8 cellular contexts compared by ENCODE assay signal in the genomic region with DNA sequence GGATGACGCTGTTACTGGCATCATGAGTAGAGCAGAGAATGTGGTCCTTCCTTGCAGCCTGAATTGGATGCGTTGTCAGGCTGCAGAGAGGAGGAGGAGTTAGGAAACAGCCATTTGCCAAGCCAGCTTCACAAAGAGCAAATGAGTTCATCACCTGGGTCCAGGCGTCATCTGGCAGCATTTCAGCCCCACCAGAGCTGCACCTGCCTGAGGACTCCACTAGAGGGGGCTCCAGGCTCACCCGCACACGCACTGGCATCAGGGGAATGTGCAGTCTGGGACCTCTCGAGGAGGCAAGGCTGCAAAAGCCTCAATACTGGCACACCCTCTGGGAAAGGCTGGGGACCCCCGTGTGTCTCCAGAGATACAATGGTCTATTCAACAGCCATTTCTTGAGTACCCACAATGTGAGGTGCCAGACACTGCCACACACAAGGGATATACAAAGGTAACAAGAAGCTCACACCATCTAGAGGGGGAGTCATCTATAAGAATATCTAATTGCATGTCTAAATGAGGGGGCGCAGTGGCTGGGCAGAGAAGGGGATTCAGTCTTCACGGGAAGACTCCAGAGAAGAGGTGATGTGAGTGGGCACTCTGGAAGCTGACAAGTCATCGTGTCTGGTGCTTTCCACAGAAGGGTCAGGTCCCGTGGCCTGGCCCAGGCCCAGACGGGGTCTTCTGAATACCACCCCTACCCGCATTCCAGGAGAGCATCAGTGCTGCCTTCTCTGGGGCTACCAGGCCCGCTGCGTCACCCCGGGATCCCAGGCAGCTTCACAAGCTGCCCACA. TPM values are rescaled to one million over a fixed set of nuclear protein-coding genes. Genes with fewer than 3 reads are reported as not detected.
A peak's percentile ranks its signal among the peaks of the same experiment; 100 is the strongest.
DNase-seq lines count a peak whose midpoint lies in the region; ATAC-seq, FAIRE-seq and TF ChIP-seq lines count a peak whose summit lies in the region.

No MANE protein-coding gene starts in this region.

- TF ChIP-seq POLR2A in HCT116 (IDR thresholded peaks at IDR 0.05; ENCODE audit: borderline replicate concordance, extremely low read depth, insufficient read depth, insufficient read length) (no peak), HepG2 (IDR thresholded peaks at IDR 0.05; ENCODE audit: insufficient read depth in 1 of 2, low read depth in 2 of 2, low read length in 2 of 2) (no peak)

- BruUV-seq in HCT116 (replicated peaks; lab: Mats Ljungman, UMichigan) (no TSS peak), HepG2 (replicated peaks; lab: Mats Ljungman, UMichigan) (no TSS peak)

- FAIRE-seq in HepG2 (lab: Jason Lieb, UNC) = peak; percentile 21

- no peaks in the 10 kb centered on the region for H3K9me3 ChIP-seq in HCT116 (ENCODE audit: control insufficient read depth in 1 of 2, insufficient read depth in 1 of 2, low read depth in 1 of 2, low read length in 2 of 2)
- no peaks in the 10 kb centered on the region for H3K9me3 ChIP-seq in HepG2 (ENCODE audit: low read length)

- POLR2A ChIA-PET in BJ (lab: Charles Lee) = no interaction called here
- POLR2A ChIA-PET in HCT116 (lab: Charles Lee) = interaction anchor here (2.2 kb wide), 1 partner anchor 72 kb away, joined by 7 read pairs; no protein-coding TSS in a partner anchor
- POLR2A ChIA-PET in HepG2 (lab: Yijun Ruan, JAX) = no interaction called here

- H3K36me3 ChIP-seq in BJ (ENCODE audit: control insufficient read depth, insufficient read depth, low read length) (peaks cover 2% of the 10 kb centered on the region; the same call in 1 of the 2 replicates), HCT116 (ENCODE audit: control insufficient read depth in 1 of 2, insufficient read depth in 2 of 2, low read length in 2 of 2) (no peaks in the 10 kb centered on the region), HepG2 (replicated peaks in 1 of 2; ENCODE audit: control insufficient read depth in 1 of 2, insufficient read depth in 2 of 2, low read length in 2 of 2) (no peaks in the 10 kb centered on the region)

- H3K9me2 ChIP-seq in HCT116 (ENCODE audit: insufficient read depth) = no peaks in the 10 kb centered on the region

- H3K4me1 ChIP-seq in HCT116 (ENCODE audit: control insufficient read depth in 1 of 2, insufficient read depth in 2 of 2, low read length in 2 of 2) = no peaks in the 10 kb centered on the region
- peaks cover 4% of the 10 kb centered on the region; the same call in 1 of the 2 replicates for H3K4me1 ChIP-seq in HepG2 (ENCODE audit: insufficient read depth, low read length)

- no peaks in the 10 kb centered on the region for H3K79me2 ChIP-seq in HCT116 (ENCODE audit: insufficient read depth, low read length)
- no peaks in the 10 kb centered on the region for H3K79me2 ChIP-seq in HepG2 (ENCODE audit: insufficient read depth, low read length)

- TF ChIP-seq EP300 in HepG2 (IDR thresholded peaks at IDR 0.05; ENCODE audit: low read depth in 2 of 2, low read length in 2 of 2) (no peak), HepG2 (CRISPR knock-in tag; IDR thresholded peaks at IDR 0.05; ENCODE audit: borderline replicate concordance) (no peak)

- H3K4me3 ChIP-seq in BJ (ENCODE audit: low read depth, low read length) (no peak overlapping the region), HCT116 (replicated peaks in 1 of 2; ENCODE audit: low read depth in 1 of 2, low read length in 2 of 2) (no peak overlapping the region), HepG2 (replicated peaks in 1 of 3; ENCODE audit: insufficient read depth in 1 of 3, low read depth in 2 of 3, low read length in 3 of 3) (no peak overlapping the region)

- no peaks in the 10 kb centered on the region for H3K27me3 ChIP-seq in BJ (ENCODE audit: control insufficient read depth, insufficient read depth, low read length)
- H3K27me3 ChIP-seq in HCT116 (ENCODE audit: insufficient read depth, low read length) = peaks cover 16% of the 10 kb centered on the region; the same call in 1 of the 2 replicates
- H3K27me3 ChIP-seq in HepG2 (ENCODE audit: control insufficient read depth in 1 of 2, insufficient read depth in 2 of 2, low read length in 2 of 2) = peaks cover 14 to 70% of the 10 kb centered on the region in 2 experiments

- intact Hi-C loops in HCT116 (cut with micrococcal nuclease) = loop anchor here (1.0 to 5.0 kb wide), 4 partner anchors 72 to 338 kb away; no protein-coding TSS in a partner anchor
- intact Hi-C loops in HepG2 (cut with micrococcal nuclease; ENCODE audit: unreplicated experiment) = loop anchor here (1.0 to 5.0 kb wide), 3 partner anchors 72 to 267 kb away; no protein-coding TSS in a partner anchor

- H2AFZ ChIP-seq in HCT116 (ENCODE audit: low read depth, low read length, poor library complexity, severe bottlenecking) (no peak overlapping the region), HepG2 (ENCODE audit: low read length) (no peak overlapping the region)

- WGBS in HepG2 (ENCODE audit: low lambda C conversion rate) = 16% methylated on average over 7 of the region's 16 CpGs

- in situ Hi-C loops in HepG2 (cut with HindIII; ENCODE audit: extremely low pct_ligation_motif_present, low pct_unique_long_range_greater_than_20kb) = no loop called here

- DNase-seq in BJ (ENCODE audit: low read depth) (peak; percentile 16), HCT116 (ENCODE audit: low read depth, low spot score) (peak; percentile 45), NCI-H446 (lab: John Stamatoyannopoulos, UW) (peak; percentile 76 to 91), dermis blood vessel endothelial cell (peak; percentile 85), HepG2 (ENCODE audit: low spot score) (peak; percentile 46), mesenteric fat pad (ENCODE audit: low spot score) (no peak)
- DNase-seq in activated CD4-positive, alpha-beta T cell treated with anti-CD3 and anti-CD28 coated beads for 48 hours = peak; percentile 73
- DNase-seq in stimulated activated CD4-positive, alpha-beta T cell treated with anti-CD3 and anti-CD28 coated beads, TNF-alpha, amount 100 ng/mL, for 1 hour (ENCODE audit: low read depth in 3 of 3, low spot score in 1 of 3) = peak in 2 of 3 donors; percentile 7 to 22

- H3K4me2 ChIP-seq in HCT116 (ENCODE audit: low read length) = no peak overlapping the region
- no peak overlapping the region for H3K4me2 ChIP-seq in HepG2 (ENCODE audit: low read depth, low read length)

- TF ChIP-seq CTCF in BJ (IDR thresholded peaks at IDR 0.05; ENCODE audit: insufficient read depth, low read depth, low read length) (peak; percentile 99), HCT116 (IDR thresholded peaks at IDR 0.05 in 2 of 3, conservative IDR thresholded peaks at IDR 0.05 in 1 of 3; ENCODE audit: borderline replicate concordance in 1 of 3, insufficient read depth in 1 of 3, low read depth in 2 of 3, low read length in 2 of 3) (peak; percentile 96 to 99 (median 99)), HepG2 (CRISPR knock-in tag; IDR thresholded peaks at IDR 0.05) (peak; percentile 95)

- RAD21 ChIA-PET in HCT116 (lab: Charles Lee; ENCODE audit: low non-redundant PET in 1 of 2, low total read pairs in 2 of 2, uncharacterized antibody in 2 of 2, unreplicated experiment in 2 of 2) = interaction anchor here (0.6 to 2.8 kb wide), 11 partner anchors 72 to 266 kb away, joined by 3 to 33 read pairs (median 6); no protein-coding TSS in a partner anchor

- no peaks in the 10 kb centered on the region for H4K20me1 ChIP-seq in HCT116 (ENCODE audit: insufficient read depth)
- no peaks in the 10 kb centered on the region; the same call in 1 of the 2 replicates for H4K20me1 ChIP-seq in HepG2 (ENCODE audit: insufficient read depth, low read length)

- no peak overlapping the region for H3K9ac ChIP-seq in HCT116 (ENCODE audit: low read length)
- no peak overlapping the region for H3K9ac ChIP-seq in HepG2 (ENCODE audit: insufficient read depth, low read depth, low read length)

- peak; percentile 98 for ATAC-seq in HCT116
- ATAC-seq in HepG2 = peak; percentile 86

- CTCF ChIA-PET in BJ (lab: Yijun Ruan, JAX) = interaction anchor here (0.6 to 9.6 kb wide), 34 partner anchors 9 to 624 kb away, joined by 3 to 139 read pairs (median 5); a partner anchor contains a TSS
- CTCF ChIA-PET in HCT116 (lab: Charles Lee) = interaction anchor here (0.6 to 9.1 kb wide), 22 partner anchors 8 to 336 kb away, joined by 3 to 205 read pairs (median 4); a partner anchor contains a TSS
- CTCF ChIA-PET in HepG2 (lab: Yijun Ruan, JAX; ENCODE audit: low intra/inter-chr PET ratio, low total read pairs) = interaction anchor here (1.3 to 2.9 kb wide), 4 partner anchors 69 to 267 kb away, joined by 3 to 41 read pairs (median 13); no protein-coding TSS in a partner anchor

- no peak overlapping the region for H3K27ac ChIP-seq in HCT116 (ENCODE audit: low read depth, low read length)
- H3K27ac ChIP-seq in HepG2 (ENCODE audit: extremely low read length, insufficient read depth, low read length) = no peak overlapping the region

- peak; percentile 98 for TF ChIP-seq RAD21 in HCT116 (IDR thresholded peaks at IDR 0.05; ENCODE audit: low read depth)
- TF ChIP-seq RAD21 in HepG2 (CRISPR knock-in tag; IDR thresholded peaks at IDR 0.05) = peak; percentile 91

TF ChIP-seq in HepG2, 621 proteins besides CTCF, POLR2A, EP300 and RAD21 (continues in another document):
- no peak for TF ChIP-seq HMGA1 (CRISPR knock-in tag; conservative IDR thresholded peaks at IDR 0.05)

RNA-seq across cellular contexts. Expression of a gene that starts 53.5 kb away (rescaled TPM):
- polyA plus RNA-seq in BJ (2011; rRNA removed) (not detected in 2 replicates), HepG2 (2011; rRNA removed) (not detected in 2 replicates)
- 0.10 TPM in 1 of 2 replicates, not detected in the other for polyA minus RNA-seq in BJ (2011; rRNA and poly(A)+ RNA removed)
- total RNA-seq in HCT116 (2021; ENCODE audit: unreplicated experiment) (0.15 TPM), dermis blood vessel endothelial cell (not detected in 2 replicates), HepG2 (2016; rRNA removed; fragmentation: Illumina TruSeq; extraction: Trizol) (not detected in 2 replicates), mesenteric fat pad (not detected)
- 0.21 and 0.33 TPM in 2 replicates for polyA plus RNA-seq in HCT116 (2012)
- not detected in 2 replicates for total RNA-seq in HepG2 (2016; cell fraction: cytosol; rRNA removed; fragmentation: Illumina TruSeq; extraction: Trizol; ENCODE audit: low read depth)
- total RNA-seq in HepG2 (2016; cell fraction: insoluble cytoplasmic fraction; rRNA removed; fragmentation: Illumina TruSeq; extraction: Trizol) = not detected in 2 replicates
- not detected in 2 replicates for total RNA-seq in HepG2 (2016; cell fraction: membrane; rRNA removed; fragmentation: Illumina TruSeq; extraction: Trizol)
- not detected in 2 replicates for total RNA-seq in HepG2 (2016; cell fraction: nucleus; rRNA removed; fragmentation: Illumina TruSeq; extraction: Trizol)
- polyA plus RNA-seq in HepG2 (2011; cell fraction: cytosol; rRNA removed) = not detected in 2 replicates
- not detected in 2 replicates for polyA plus RNA-seq in HepG2 (2011; cell fraction: nucleus; rRNA removed)
- polyA plus RNA-seq in HepG2 (2012) = not detected in 2 replicates
- polyA plus RNA-seq in HepG2 (2016; cell fraction: cytosol; fragmentation: Illumina TruSeq; extraction: Trizol; ENCODE audit: low read depth) = not detected in 2 replicates
- not detected in 2 replicates for polyA plus RNA-seq in HepG2 (2016; cell fraction: insoluble cytoplasmic fraction; fragmentation: Illumina TruSeq; extraction: Trizol; ENCODE audit: low read depth)
- not detected in 2 replicates for polyA plus RNA-seq in HepG2 (2016; cell fraction: membrane; fragmentation: Illumina TruSeq; extraction: Trizol; ENCODE audit: low read depth)
- polyA plus RNA-seq in HepG2 (2016; cell fraction: nucleus; fragmentation: Illumina TruSeq; extraction: Trizol; ENCODE audit: insufficient read depth, low read depth) = not detected in 2 replicates
- not detected in 2 replicates for polyA minus RNA-seq in HepG2 (2011; rRNA and poly(A)+ RNA removed; ENCODE audit: low replicate concordance)
- not detected in 2 replicates for polyA minus RNA-seq in HepG2 (2011; cell fraction: cytosol; rRNA and poly(A)+ RNA removed)
- not detected in 2 replicates for polyA minus RNA-seq in HepG2 (2011; cell fraction: nucleus; rRNA and poly(A)+ RNA removed)
